23 cellular contexts compared by ENCODE assay signal in the genomic region with DNA sequence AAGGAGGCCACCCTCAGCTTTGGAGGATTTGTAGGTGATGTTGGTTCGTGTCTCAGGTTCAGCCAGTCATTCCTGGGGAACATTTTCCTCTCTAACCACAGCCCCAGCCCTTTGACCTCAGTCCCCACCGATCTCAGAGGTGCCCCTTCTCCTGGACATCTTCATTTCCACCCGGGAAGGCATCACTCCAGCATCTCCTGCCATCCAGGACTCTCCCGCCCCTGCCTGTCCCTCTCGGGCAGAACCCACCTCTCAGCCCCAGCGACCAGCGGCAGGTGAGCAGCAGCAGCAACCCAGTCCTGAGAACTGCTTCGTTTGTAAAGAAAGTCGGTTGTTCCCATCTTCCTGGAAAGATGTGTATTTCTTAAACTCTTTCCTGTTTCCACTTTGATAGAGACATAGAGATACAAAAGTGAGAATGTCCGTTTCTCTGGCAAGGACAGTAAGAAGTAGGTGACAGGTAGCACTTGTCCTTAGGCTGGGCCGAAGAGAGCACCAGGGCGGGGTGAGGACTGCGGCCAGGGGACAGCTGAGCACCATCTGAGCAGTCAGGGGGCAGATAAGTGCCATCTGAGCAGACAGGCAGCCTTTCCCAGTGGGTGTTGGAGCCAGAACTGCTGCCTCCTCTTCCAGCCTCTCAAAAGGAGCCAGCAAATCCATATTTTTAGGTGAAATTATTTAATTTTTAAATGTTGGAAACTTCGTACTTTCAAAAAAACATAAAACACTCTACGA.
"Had no signal": no experiment of that assay in that cellular context is flagged by ENCODE, and none has a peak within 500 bp of the region (broad histone marks: within the 10 kb centered on the region; RNA-seq: fewer than 3 reads in every experiment).

No MANE protein-coding gene starts in this region.

- H3K9me3 ChIP-seq: colonic mucosa, esophagus squamous epithelium, gastrocnemius medialis, lower lobe of right lung, mucosa of descending colon had no signal

- H3K36me3 ChIP-seq: colonic mucosa, esophagus squamous epithelium, gastrocnemius medialis, heart left ventricle, left lung, lower lobe of right lung had no signal

- ATAC-seq: effector memory CD8-positive, alpha-beta T cell; esophagus mucosa; gastrocnemius medialis; heart left ventricle; left cardiac atrium; left lung; left ventricle myocardium superior; lower lobe of right lung; mucosa of descending colon had no signal

- H3K27me3 ChIP-seq: colonic mucosa, gastrocnemius medialis had no signal

- H3K4me3 ChIP-seq: colonic mucosa, esophagus squamous epithelium, gastrocnemius medialis, heart left ventricle, left lung, lower lobe of right lung, mucosa of descending colon had no signal

- H3K27ac ChIP-seq: colonic mucosa, epithelial cell of prostate, esophagus squamous epithelium, gastrocnemius medialis, heart left ventricle, left lung, lower lobe of right lung had no signal

- DNase-seq: colonic mucosa; cortex of kidney; effector CD8-positive, alpha-beta T cell; effector memory CD8-positive, alpha-beta T cell; endodermal cell; erythroblast; esophagus squamous epithelium; foreskin fibroblast; foreskin melanocyte; gastrocnemius medialis; heart left ventricle; hippocampal formation; left cardiac atrium; left ventricle myocardium superior; lower lobe of right lung; mesenchymal stem cell; mucosa of descending colon had no signal

- H3K4me1 ChIP-seq: colonic mucosa, esophagus squamous epithelium, gastrocnemius medialis, heart left ventricle, left lung, lower lobe of right lung had no signal

- FAIRE-seq: endometrium, islet of Langerhans, keratinocyte had no signal
